Comparison of ENCODE assay signal across 23 cellular contexts in the genomic region with DNA sequence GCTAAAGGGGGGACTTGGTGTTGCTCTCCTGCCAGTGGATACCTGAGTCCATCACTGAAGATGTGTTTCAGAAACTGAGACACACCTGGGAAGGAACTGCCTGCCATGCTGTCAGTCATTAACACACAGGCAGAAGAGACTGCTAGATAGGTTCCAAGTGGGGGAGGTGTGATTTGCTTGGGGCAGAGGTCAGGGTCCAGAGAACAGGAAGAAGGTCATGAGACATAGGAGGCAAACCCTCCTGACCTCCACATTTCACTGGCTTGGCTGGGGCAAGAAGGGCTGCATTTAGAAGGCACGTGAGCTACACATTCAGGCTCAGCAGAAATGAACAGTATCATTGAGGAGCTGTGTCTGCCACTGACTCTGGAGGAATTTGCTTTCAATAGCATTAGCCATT.
"Had no signal": no experiment of that assay in that cellular context is flagged by ENCODE, and none has a peak within 500 bp of the region (broad histone marks: within the 10 kb centered on the region; RNA-seq: fewer than 3 reads in every experiment).

No MANE protein-coding gene starts in this region.

- H3K4me3 ChIP-seq: cardiac muscle cell, heart left ventricle, lower lobe of right lung, mucosa of descending colon, transverse colon, uterus had no signal

- H3K36me3 ChIP-seq: cardiac muscle cell, heart left ventricle, lower lobe of right lung, transverse colon, uterus had no signal

- H3K9me3 ChIP-seq: heart left ventricle, lower lobe of right lung, mucosa of descending colon, transverse colon, uterus had no signal

- H3K27ac ChIP-seq: cardiac muscle cell, heart left ventricle, lower lobe of right lung, transverse colon, uterus had no signal

- H3K36me3 Mint-ChIP-seq: activated CD4-positive, alpha-beta memory T cell treated with anti-CD3 and anti-CD28 coated beads for 36 hours; activated naive CD4-positive, alpha-beta T cell treated with anti-CD3 and anti-CD28 coated beads, Interleukin-2, amount 10 ng/mL, durations not matched to agents 7 days and 5 days; stimulated activated memory B cell treated with anti-CD40 and anti-IgM and Interleukin-4, amounts not matched to agents 10 μg/mL and 1 μg/mL and 100 μg/mL, for 72 hours had no signal

- DNase-seq: activated CD4-positive, alpha-beta memory T cell treated with anti-CD3 and anti-CD28 coated beads for 36 hours; activated CD4-positive, alpha-beta T cell treated with anti-CD3 and anti-CD28 coated beads for 48 hours; activated effector memory CD4-positive, alpha-beta T cell treated with anti-CD3 and anti-CD28 coated beads, Interleukin-2, amount 50 U/mL, for 16 hours; activated naive CD4-positive, alpha-beta T cell treated with anti-CD3 and anti-CD28 coated beads, Interleukin-2, amount 10 ng/mL, durations not matched to agents 7 days and 5 days; activated T-cell treated with anti-CD3 and anti-CD28 coated beads, Interleukin-2, amount 50 U/mL, for 48 hours; amygdala; cortex of kidney; heart left ventricle; islet precursor cell; left cardiac atrium; lower lobe of right lung; mesendoderm; mucosa of descending colon; nephron progenitor cell; posterior cingulate gyrus; small intestine; stimulated activated CD4-positive, alpha-beta T cell treated with anti-CD3 and anti-CD28 coated beads, Interleukin-2, amount 100 ng/mL, for 24 hours; transverse colon; uterus had no signal

- FAIRE-seq: endometrium, small intestine had no signal

- H3K4me1 ChIP-seq: heart left ventricle, lower lobe of right lung, transverse colon, uterus had no signal

- H3K4me1 Mint-ChIP-seq: activated naive CD4-positive, alpha-beta T cell treated with anti-CD3 and anti-CD28 coated beads, Interleukin-2, amount 10 ng/mL, durations not matched to agents 7 days and 5 days had no signal

- H3K27me3 ChIP-seq: cardiac muscle cell, transverse colon, uterus had no signal

- H3K4me3 Mint-ChIP-seq: activated CD4-positive, alpha-beta memory T cell treated with anti-CD3 and anti-CD28 coated beads for 36 hours; activated naive CD4-positive, alpha-beta T cell treated with anti-CD3 and anti-CD28 coated beads, Interleukin-2, amount 10 ng/mL, durations not matched to agents 7 days and 5 days; nephron progenitor cell; stimulated activated memory B cell treated with anti-CD40 and anti-IgM and Interleukin-4, amounts not matched to agents 10 μg/mL and 1 μg/mL and 100 μg/mL, for 72 hours had no signal

- ATAC-seq: heart left ventricle; left cardiac atrium; lower lobe of right lung; mucosa of descending colon; sciatic nerve; stimulated activated memory B cell treated with anti-CD40 and anti-IgM and Interleukin-4, amounts not matched to agents 10 μg/mL and 1 μg/mL and 100 μg/mL, for 72 hours had no signal

- H3K27ac Mint-ChIP-seq: activated CD4-positive, alpha-beta memory T cell treated with anti-CD3 and anti-CD28 coated beads for 36 hours; activated naive CD4-positive, alpha-beta T cell treated with anti-CD3 and anti-CD28 coated beads, Interleukin-2, amount 10 ng/mL, durations not matched to agents 7 days and 5 days; nephron progenitor cell; stimulated activated memory B cell treated with anti-CD40 and anti-IgM and Interleukin-4, amounts not matched to agents 10 μg/mL and 1 μg/mL and 100 μg/mL, for 72 hours had no signal

- H3K9me3 Mint-ChIP-seq: activated CD4-positive, alpha-beta memory T cell treated with anti-CD3 and anti-CD28 coated beads for 36 hours; activated naive CD4-positive, alpha-beta T cell treated with anti-CD3 and anti-CD28 coated beads, Interleukin-2, amount 10 ng/mL, durations not matched to agents 7 days and 5 days; nephron progenitor cell; stimulated activated memory B cell treated with anti-CD40 and anti-IgM and Interleukin-4, amounts not matched to agents 10 μg/mL and 1 μg/mL and 100 μg/mL, for 72 hours had no signal
